In genomic region chr6:21079468-21080048, GRCh38 we compare ENCODE assay signal across 21 cellular contexts.
DNase-seq lines count a peak whose midpoint lies in the region; ATAC-seq and TF ChIP-seq lines count a peak whose summit lies in the region.
"Had no signal": no experiment of that assay in that cellular context is flagged by ENCODE, and none has a peak within 500 bp of the region (broad histone marks: within the 10 kb centered on the region; RNA-seq: fewer than 3 reads in every experiment).

No MANE protein-coding gene starts in this region.

- H3K4me1 Mint-ChIP-seq in mesothelial cell of epicardium, result peaks cover 53% of the 10 kb centered on the region
- no peaks in the 10 kb centered on the region for H3K4me1 Mint-ChIP-seq in immature natural killer cell

- peaks cover 2% of the 10 kb centered on the region for H3K36me3 Mint-ChIP-seq in mesothelial cell of epicardium
- peaks cover 5 to 24% (median 5%) of the 10 kb centered on the region in 3 donors for H3K36me3 Mint-ChIP-seq in immature natural killer cell

- no peak overlapping the region for H3K27ac ChIP-seq in foreskin keratinocyte
- H3K27ac ChIP-seq: BLaER1 treated with 17β-estradiol and CSF1 and Interleukin-3, amounts not matched to agents 10 nM and 100 nM; ovary; uterus; WERI-Rb-1 had no signal

- no peaks in the 10 kb centered on the region for H3K4me1 ChIP-seq in foreskin keratinocyte
- H3K4me1 ChIP-seq: BLaER1 treated with 17β-estradiol and CSF1 and Interleukin-3, amounts not matched to agents 10 nM and 100 nM; uterus had no signal

- H3K27ac Mint-ChIP-seq in mesothelial cell of epicardium (peak overlapping the region; percentile 92), immature natural killer cell (no peak overlapping the region)
- H3K27ac Mint-ChIP-seq: stimulated activated naive CD8-positive, alpha-beta T cell treated with anti-CD3 and anti-CD28 coated beads, Interleukin-15, Interleukin-2, amounts not matched to agents 100 ng/mL and 50 ng/mL, for 24 hours had no signal

- H3K27me3 ChIP-seq in foreskin keratinocyte, result no peaks in the 10 kb centered on the region
- H3K27me3 ChIP-seq: BLaER1 treated with 17β-estradiol and CSF1 and Interleukin-3, amounts not matched to agents 10 nM and 100 nM; ovary; uterus had no signal

- DNase-seq in DMS79 (lab: John Stamatoyannopoulos, UW) (peak; percentile 16), NCI-H2029 treated with DMSO at 0.1 percent for 48 hours (lab: John Stamatoyannopoulos, UW) (peak; percentile 68), dedifferentiated amniotic fluid mesenchymal stem cell (ENCODE audit: extremely low spot score) (peak; percentile 33), mesothelial cell of epicardium (ENCODE audit: low spot score in 2 of 2, unreplicated experiment in 2 of 2) (no peak), immature natural killer cell (no peak), foreskin keratinocyte (no peak), mesenteric fat pad (ENCODE audit: low spot score) (no peak)
- DNase-seq: activated CD8-positive, alpha-beta memory T cell treated with anti-CD3 and anti-CD28 coated beads for 24 hours; DND-41; effector CD8-positive, alpha-beta T cell; HCEC 1CT; head of caudate nucleus; NCI-H1105 treated with DMSO at 0.1 percent for 48 hours; NCI-H446; ovary; uterus; WERI-Rb-1 had no signal

- no peak for TF ChIP-seq CTCF in mesothelial cell of epicardium (IDR thresholded peaks at IDR 0.05; ENCODE audit: unreplicated experiment)
- TF ChIP-seq CTCF in foreskin keratinocyte (conservative IDR thresholded peaks at IDR 0.05), result no peak

- H3K9me3 Mint-ChIP-seq in mesothelial cell of epicardium, result peaks cover 3% of the 10 kb centered on the region
- H3K9me3 Mint-ChIP-seq in immature natural killer cell, result no peaks in the 10 kb centered on the region

- H3K27me3 Mint-ChIP-seq in mesothelial cell of epicardium (ENCODE audit: low read depth), result no peaks in the 10 kb centered on the region
- peaks cover 0 to 2% (median 0%) of the 10 kb centered on the region in 3 donors for H3K27me3 Mint-ChIP-seq in immature natural killer cell (ENCODE audit: low read depth in 3 of 3)
- H3K27me3 Mint-ChIP-seq: brain; stimulated activated naive CD8-positive, alpha-beta T cell treated with anti-CD3 and anti-CD28 coated beads, Interleukin-15, Interleukin-2, amounts not matched to agents 100 ng/mL and 50 ng/mL, for 24 hours had no signal

- ATAC-seq in foreskin keratinocyte (no peak), GM18867 (IDR thresholded peaks at IDR 0.05; ENCODE audit: unreplicated experiment) (no peak)

- H3K4me3 Mint-ChIP-seq in mesothelial cell of epicardium, result no peak overlapping the region
- no peak overlapping the region for H3K4me3 Mint-ChIP-seq in immature natural killer cell
- H3K4me3 Mint-ChIP-seq: brain; stimulated activated naive CD8-positive, alpha-beta T cell treated with anti-CD3 and anti-CD28 coated beads, Interleukin-15, Interleukin-2, amounts not matched to agents 100 ng/mL and 50 ng/mL, for 24 hours had no signal

Comparison
In these comparisons a context has a peak if more than half of its experiments do, and no peak if none do; other contexts are left out.
1. DNase-seq: peak in DMS79 (single experiment), NCI-H2029 treated with DMSO at 0.1 percent for 48 hours (single experiment) and dedifferentiated amniotic fluid mesenchymal stem cell (single experiment); none in mesothelial cell of epicardium (0 of 2), immature natural killer cell (0 of 3), foreskin keratinocyte (0 of 2) and mesenteric fat pad (single experiment).